Comparison of ENCODE assay signal across 7 cellular contexts in the genomic region with DNA sequence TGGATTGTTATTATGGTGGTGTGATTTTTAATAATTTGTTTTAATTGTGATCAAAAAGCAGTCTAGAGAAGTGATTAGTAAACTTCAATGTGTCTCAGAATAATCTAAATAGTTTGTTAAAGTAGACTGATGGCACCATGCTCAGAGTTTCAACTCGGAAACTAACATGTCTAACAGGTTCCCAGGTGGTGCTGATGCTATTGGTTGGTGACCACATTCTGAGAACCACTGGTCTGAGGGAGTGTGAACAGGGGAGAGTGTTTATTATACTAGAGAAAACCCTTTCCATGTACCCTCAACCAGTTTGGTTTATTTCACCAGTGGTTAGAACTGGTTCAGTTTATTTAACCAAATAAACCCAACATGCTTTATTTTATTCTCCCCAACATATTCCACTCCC.
"Had no signal": no experiment of that assay in that cellular context is flagged by ENCODE, and none has a peak within 500 bp of the region (broad histone marks: within the 10 kb centered on the region; RNA-seq: fewer than 3 reads in every experiment).

No MANE protein-coding gene starts in this region.

- H3K27ac ChIP-seq: HL-60 had no signal

- FAIRE-seq: HepG2, HTR-8/SVneo had no signal

- H3K4me3 Mint-ChIP-seq: IgD-negative memory B cell had no signal

- DNase-seq: IMR-90, KBM-7 had no signal

- ATAC-seq: HepG2, K562 had no signal

- H3K9me3 Mint-ChIP-seq: IgD-negative memory B cell had no signal

- H3K4me3 ChIP-seq: K562 had no signal

- H3K27ac Mint-ChIP-seq: IgD-negative memory B cell had no signal
